22 cellular contexts compared by ENCODE assay signal in the genomic region with DNA sequence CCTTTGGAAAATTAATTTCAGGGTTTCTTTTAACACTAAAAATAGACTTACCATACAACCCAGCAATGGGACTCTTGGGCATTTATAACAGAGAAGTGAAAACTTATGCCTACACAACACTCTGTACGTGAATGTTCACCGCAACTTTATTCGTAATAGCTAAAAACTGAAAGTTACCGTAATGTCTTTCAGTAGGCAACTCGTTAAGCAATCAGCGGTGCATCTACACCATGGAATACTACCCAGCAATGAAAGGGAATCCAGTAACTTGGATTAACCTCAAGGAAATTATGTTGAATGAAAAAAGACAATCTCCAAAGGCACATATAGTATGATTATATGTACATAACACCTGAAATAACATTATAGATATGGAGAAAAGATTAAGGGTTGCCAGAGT.
"Had no signal": no experiment of that assay in that cellular context is flagged by ENCODE, and none has a peak within 500 bp of the region (broad histone marks: within the 10 kb centered on the region; RNA-seq: fewer than 3 reads in every experiment).

No MANE protein-coding gene starts in this region.

- H3K27ac ChIP-seq: coronary artery, dorsolateral prefrontal cortex, esophagus muscularis mucosa, foreskin keratinocyte, gastroesophageal sphincter, heart left ventricle, hepatocyte, left lung, lower lobe of right lung had no signal

- H3K9me3 ChIP-seq: lower lobe of right lung, mucosa of descending colon had no signal

- H3K4me1 ChIP-seq: foreskin keratinocyte, gastroesophageal sphincter, left lung, lower lobe of right lung had no signal

- H3K4me3 ChIP-seq: coronary artery, dorsolateral prefrontal cortex, esophagus muscularis mucosa, gastroesophageal sphincter, heart left ventricle, hepatocyte, left lung, lower lobe of right lung, mucosa of descending colon had no signal

- H2AFZ ChIP-seq: hepatocyte had no signal

- FAIRE-seq: colon, endothelial cell of umbilical vein, frontal cortex, islet of Langerhans, keratinocyte had no signal

- ATAC-seq: foreskin keratinocyte, gastroesophageal sphincter, heart left ventricle, left cardiac atrium, left lung, left ventricle myocardium superior, lower lobe of right lung, mucosa of descending colon had no signal

- H3K27me3 ChIP-seq: dorsolateral prefrontal cortex, esophagus muscularis mucosa, foreskin keratinocyte, hepatocyte had no signal

- DNase-seq: dermis blood vessel endothelial cell; dorsolateral prefrontal cortex; effector CD4-positive, alpha-beta T cell; effector memory CD4-positive, alpha-beta T cell; foreskin keratinocyte; heart left ventricle; left cardiac atrium; left lung; left ventricle myocardium superior; lower lobe of right lung; mesenchymal stem cell; mucosa of descending colon; naive B cell had no signal

- H3K36me3 ChIP-seq: esophagus muscularis mucosa, gastroesophageal sphincter, heart left ventricle, left lung, lower lobe of right lung had no signal

- H3K79me2 ChIP-seq: hepatocyte had no signal

- H3K4me2 ChIP-seq: hepatocyte had no signal
